ENCODE assay signal across 21 cellular contexts in the genomic region with DNA sequence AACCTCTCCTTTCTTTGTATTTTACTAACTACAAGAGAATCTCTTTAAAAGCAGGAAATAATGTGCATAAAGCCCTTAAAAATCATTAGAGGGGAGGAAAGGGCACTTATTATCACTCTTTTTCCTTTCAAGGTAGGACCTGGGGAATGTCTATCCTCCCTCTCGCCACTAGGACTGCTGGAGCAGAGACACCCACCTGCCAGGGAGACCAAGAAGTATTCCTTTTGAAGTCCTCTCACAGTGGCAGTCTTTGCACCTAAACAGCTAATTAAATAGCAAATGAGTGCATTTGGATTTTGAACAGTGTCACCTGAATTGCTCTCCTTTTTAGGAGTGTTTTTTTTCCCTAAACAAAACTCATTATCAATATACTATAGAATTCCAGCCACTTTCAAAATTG.
DNase-seq lines count a peak whose midpoint lies in the region; ATAC-seq and TF ChIP-seq lines count a peak whose summit lies in the region.
"Had no signal": no experiment of that assay in that cellular context is flagged by ENCODE, and none has a peak within 500 bp of the region (broad histone marks: within the 10 kb centered on the region; RNA-seq: fewer than 3 reads in every experiment).

No MANE protein-coding gene starts in this region.

- BruUV-seq in Caco-2 (replicated peaks; lab: Mats Ljungman, UMichigan): no TSS peak
- no TSS peak for BruUV-seq in Panc1 (replicated peaks; lab: Mats Ljungman, UMichigan)

- H3K36me3 ChIP-seq in Caco-2 (ENCODE audit: control insufficient read depth, insufficient read depth, low read length) (no peaks in the 10 kb centered on the region), GM23338 (ENCODE audit: insufficient read depth) (no peaks in the 10 kb centered on the region), Panc1 (ENCODE audit: control insufficient read depth, insufficient read depth, low read length) (no peaks in the 10 kb centered on the region)
- H3K36me3 ChIP-seq: transverse colon had no signal

- H3K9me3 Mint-ChIP-seq in Caco-2 (ENCODE audit: unreplicated experiment): no peaks in the 10 kb centered on the region
- H3K9me3 Mint-ChIP-seq in GM23338: no peaks in the 10 kb centered on the region
- H3K9me3 Mint-ChIP-seq: activated CD4-positive, alpha-beta memory T cell treated with anti-CD3 and anti-CD28 coated beads for 36 hours had no signal

- CTCF ChIA-PET in Caco-2 (lab: Charles Lee) (no interaction called here), Panc1 (lab: Charles Lee) (no interaction called here)

- no peaks in the 10 kb centered on the region for H3K4me1 ChIP-seq in Caco-2
- H3K4me1 ChIP-seq in GM23338 (ENCODE audit: insufficient read depth): 0 out of 2 replicates have a peak, but pooled peaks cover 3% of the 10 kb centered on the region
- H3K4me1 ChIP-seq in Panc1 (ENCODE audit: control insufficient read depth, insufficient read depth, low read length): no peaks in the 10 kb centered on the region
- H3K4me1 ChIP-seq: transverse colon had no signal

- H3K36me3 Mint-ChIP-seq in Caco-2 (ENCODE audit: insufficient read depth, unreplicated experiment) (no peaks in the 10 kb centered on the region), GM23338 (ENCODE audit: low read depth) (no peaks in the 10 kb centered on the region)
- H3K36me3 Mint-ChIP-seq: activated CD4-positive, alpha-beta memory T cell treated with anti-CD3 and anti-CD28 coated beads for 36 hours; immature natural killer cell; stimulated activated effector memory CD8-positive, alpha-beta T cell treated with anti-CD3 and anti-CD28 coated beads, Interleukin-12 subunit alpha, Interleukin-12 subunit beta, amount 100 ng/mL, for 72 hours had no signal

- H3K27ac Mint-ChIP-seq in Caco-2 (ENCODE audit: unreplicated experiment): no peak overlapping the region
- no peak overlapping the region for H3K27ac Mint-ChIP-seq in GM23338
- H3K27ac Mint-ChIP-seq: activated CD4-positive, alpha-beta memory T cell treated with anti-CD3 and anti-CD28 coated beads for 36 hours; activated naive CD8-positive, alpha-beta T cell treated with anti-CD3 and anti-CD28 coated beads, Interleukin-2, amount 50 U/mL, for 24 hours; B cell; immature natural killer cell; stimulated activated effector memory CD8-positive, alpha-beta T cell treated with anti-CD3 and anti-CD28 coated beads, Interleukin-12 subunit alpha, Interleukin-12 subunit beta, amount 100 ng/mL, for 72 hours had no signal

- no peak overlapping the region for H3K4me3 Mint-ChIP-seq in Caco-2 (ENCODE audit: unreplicated experiment)
- no peak overlapping the region for H3K4me3 Mint-ChIP-seq in GM23338
- H3K4me3 Mint-ChIP-seq: activated CD4-positive, alpha-beta memory T cell treated with anti-CD3 and anti-CD28 coated beads for 36 hours; activated naive CD8-positive, alpha-beta T cell treated with anti-CD3 and anti-CD28 coated beads, Interleukin-2, amount 50 U/mL, for 24 hours; B cell; immature natural killer cell; stimulated activated effector memory CD8-positive, alpha-beta T cell treated with anti-CD3 and anti-CD28 coated beads, Interleukin-12 subunit alpha, Interleukin-12 subunit beta, amount 100 ng/mL, for 72 hours had no signal

- intact Hi-C loops in Caco-2 (cut with micrococcal nuclease; ENCODE audit: unreplicated experiment): no loop called here
- intact Hi-C loops in Panc1 (cut with micrococcal nuclease; ENCODE audit: unreplicated experiment): no loop called here
- intact Hi-C loops in Right ventricle myocardium inferior (cut with DNase I): no loop called here

- peak; percentile 27 to 40 for TF ChIP-seq CTCF in Caco-2 (IDR thresholded peaks at IDR 0.05; ENCODE audit: insufficient read depth in 1 of 2, low read depth in 1 of 2, low read length in 1 of 2, severe bottlenecking in 1 of 2, unreplicated experiment in 1 of 2)
- peak; percentile 46 to 67 for TF ChIP-seq CTCF in GM23338 (conservative IDR thresholded peaks at IDR 0.05; ENCODE audit: low read depth in 2 of 2)
- TF ChIP-seq CTCF in Panc1 (IDR thresholded peaks at IDR 0.05): peak; percentile 16

- H3K27ac ChIP-seq in GM23338 (ENCODE audit: low read depth) (no peak overlapping the region), Panc1 (ENCODE audit: low read length) (no peak overlapping the region)
- H3K27ac ChIP-seq: SK-N-MC, transverse colon had no signal

- ATAC-seq in GM23338: peak; percentile 89
- no peak for ATAC-seq in Panc1
- ATAC-seq in HG03442 (IDR thresholded peaks at IDR 0.05; ENCODE audit: unreplicated experiment): no peak
- ATAC-seq in Right ventricle myocardium inferior: no peak
- ATAC-seq in HG02642 (IDR thresholded peaks at IDR 0.05; ENCODE audit: poor library complexity, unreplicated experiment): no peak
- ATAC-seq: activated naive CD8-positive, alpha-beta T cell treated with anti-CD3 and anti-CD28 coated beads, Interleukin-2, amount 50 U/mL, for 24 hours; stimulated activated effector memory CD8-positive, alpha-beta T cell treated with anti-CD3 and anti-CD28 coated beads, Interleukin-12 subunit alpha, Interleukin-12 subunit beta, amount 100 ng/mL, for 72 hours had no signal

- no peaks in the 10 kb centered on the region for H3K4me1 Mint-ChIP-seq in Caco-2 (ENCODE audit: low read depth, unreplicated experiment)
- H3K4me1 Mint-ChIP-seq in GM23338: no peaks in the 10 kb centered on the region
- H3K4me1 Mint-ChIP-seq: activated naive CD8-positive, alpha-beta T cell treated with anti-CD3 and anti-CD28 coated beads, Interleukin-2, amount 50 U/mL, for 24 hours; B cell; immature natural killer cell; stimulated activated effector memory CD8-positive, alpha-beta T cell treated with anti-CD3 and anti-CD28 coated beads, Interleukin-12 subunit alpha, Interleukin-12 subunit beta, amount 100 ng/mL, for 72 hours had no signal

- in situ Hi-C loops in Panc1 (cut with HindIII; ENCODE audit: low pct_unique_long_range_greater_than_20kb, low sequenced_read_pairs): no loop called here

- H3K79me2 ChIP-seq in GM23338 (replicated peaks; ENCODE audit: insufficient read depth): no peaks in the 10 kb centered on the region

- H3K9me3 ChIP-seq in Caco-2 (no peaks in the 10 kb centered on the region), Panc1 (ENCODE audit: control insufficient read depth, insufficient read depth, low read depth, low read length) (no peaks in the 10 kb centered on the region)
- H3K9me3 ChIP-seq: transverse colon had no signal

- DNase-seq in Caco-2 (peak in 1 of 2 experiments; percentile 5), GM23338 (ENCODE audit: low spot score) (peak; percentile 69), Panc1 (ENCODE audit: low read depth, low spot score) (no peak), islet precursor cell (peak; percentile 52), Right ventricle myocardium inferior (ENCODE audit: missing footprints) (no peak)
- DNase-seq: activated CD4-positive, alpha-beta memory T cell treated with anti-CD3 and anti-CD28 coated beads for 36 hours; activated naive CD8-positive, alpha-beta T cell treated with anti-CD3 and anti-CD28 coated beads, Interleukin-2, amount 50 U/mL, for 24 hours; activated T-cell treated with anti-CD3 and anti-CD28 coated beads, Interleukin-2, amount 50 U/mL, for 48 hours; central memory CD4-positive, alpha-beta T cell; DMS79; effector memory CD4-positive, alpha-beta T cell; immature natural killer cell; midbrain; NCI-H2081 treated with DMSO at 0.1 percent for 48 hours; occipital lobe; transverse colon had no signal

- H3K4me3 ChIP-seq in Caco-2 (ENCODE audit: low read depth, low read length): no peak overlapping the region
- no peak overlapping the region for H3K4me3 ChIP-seq in GM23338
- H3K4me3 ChIP-seq in Panc1 (ENCODE audit: low read depth in 2 of 2, low read length in 2 of 2): no peak overlapping the region
- H3K4me3 ChIP-seq: SK-N-MC, transverse colon had no signal

- H3K27me3 Mint-ChIP-seq in Caco-2 (ENCODE audit: insufficient read depth, unreplicated experiment) (no peaks in the 10 kb centered on the region), GM23338 (ENCODE audit: insufficient read depth, low read depth, poor library complexity) (no peaks in the 10 kb centered on the region)
- H3K27me3 Mint-ChIP-seq: activated CD4-positive, alpha-beta memory T cell treated with anti-CD3 and anti-CD28 coated beads for 36 hours; activated naive CD8-positive, alpha-beta T cell treated with anti-CD3 and anti-CD28 coated beads, Interleukin-2, amount 50 U/mL, for 24 hours; B cell had no signal

- POLR2A ChIA-PET in Caco-2 (lab: Charles Lee): no interaction called here
- POLR2A ChIA-PET in Panc1 (lab: Charles Lee): no interaction called here

- H3F3A ChIP-seq in GM23338 (replicated peaks; ENCODE audit: low read depth): no peaks in the 10 kb centered on the region

- H3K27me3 ChIP-seq in Caco-2 (replicated peaks; ENCODE audit: control insufficient read depth, insufficient read depth, low read length) (no peaks in the 10 kb centered on the region), GM23338 (ENCODE audit: insufficient read depth) (no peaks in the 10 kb centered on the region), Panc1 (ENCODE audit: control insufficient read depth, insufficient read depth, low read length) (no peaks in the 10 kb centered on the region)
- H3K27me3 ChIP-seq: transverse colon had no signal

- no peaks in the 10 kb centered on the region for H3K9me2 ChIP-seq in GM23338 (ENCODE audit: insufficient read depth)

- H2AFZ ChIP-seq in GM23338: peak overlapping the region; percentile 20; the same call in 1 of the 2 replicates

- no peak overlapping the region for H3K4me2 ChIP-seq in GM23338

- H4K20me1 ChIP-seq in GM23338 (replicated peaks; ENCODE audit: insufficient read depth): no peaks in the 10 kb centered on the region

TF ChIP-seq in GM23338, 12 proteins besides CTCF, POLR2A, EP300 and RAD21 (continues in another document):
- no peak for TF ChIP-seq POLR2AphosphoS5 (IDR thresholded peaks at IDR 0.05; ENCODE audit: low read depth)
- no peak for TF ChIP-seq ZNF331 (CRISPR knock-in tag; IDR thresholded peaks at IDR 0.05; ENCODE audit: low read depth)
- no peak for TF ChIP-seq STAT1 (IDR thresholded peaks at IDR 0.05; ENCODE audit: unreplicated experiment)

Comparison
In these comparisons a context has a peak if more than half of its experiments do, and no peak if none do; other contexts are left out.
1. DNase-seq: peak in GM23338 (single experiment) and islet precursor cell (single experiment); none in Panc1 (single experiment) and Right ventricle myocardium inferior (single experiment).
2. Peak in every context shown above with its lines, with median percentiles within 50 percentile points of each other: CTCF ChIP-seq.